In genomic region chr3:8767667-8768363, GRCh38 we compare ENCODE assay signal across 9 cellular contexts. TPM values are rescaled to one million over a fixed set of nuclear protein-coding genes. Genes with fewer than 3 reads are reported as not detected.
DNase-seq lines count a peak whose midpoint lies in the region; ATAC-seq, FAIRE-seq and TF ChIP-seq lines count a peak whose summit lies in the region.
"Had no signal": no experiment of that assay in that cellular context is flagged by ENCODE, and none has a peak within 500 bp of the region (broad histone marks: within the 10 kb centered on the region; RNA-seq: fewer than 3 reads in every experiment).

No MANE protein-coding gene starts in this region.

- ATAC-seq in GM21367 (IDR thresholded peaks at IDR 0.05; ENCODE audit: unreplicated experiment) (peak; percentile 38), K562 (no peak), lower lobe of right lung (peak; percentile 13 to 15)

- intact Hi-C loops in K562 (cut with micrococcal nuclease) = loop anchor here (5.0 kb wide), 3 partner anchors 106 to 299 kb away; partner anchors contain the start of gene RAD18
- intact Hi-C loops in lower lobe of right lung (cut with DNase I) = no loop called here

- H3K9ac ChIP-seq in HUES48 (ENCODE audit: low read depth, low read length) (no peak overlapping the region), K562 (ENCODE audit: insufficient read depth in 1 of 2, low read depth in 2 of 2, low read length in 2 of 2) (no peak overlapping the region)

- TF ChIP-seq POLR2A in K562 (conservative IDR thresholded peaks at IDR 0.05) (no peak), tibial nerve (IDR thresholded peaks at IDR 0.05) (no peak)

- H3K9me1 ChIP-seq in K562 (ENCODE audit: control insufficient read depth, insufficient read depth, low read length) = no peaks in the 10 kb centered on the region

- H2AFZ ChIP-seq in K562 (ENCODE audit: low read depth, low read length) = no peak overlapping the region

- peak; percentile 83 for DNase-seq in GM12865 (ENCODE audit: low read depth)
- DNase-seq in K562 (ENCODE audit: extremely low read depth in 1 of 4, low spot score in 3 of 4) = no peak
- no peak for DNase-seq in lower lobe of right lung
- no peak for DNase-seq in tibial nerve (ENCODE audit: low spot score in 2 of 2)
- DNase-seq in NCI-H1930 (lab: John Stamatoyannopoulos, UW) = no peak
- DNase-seq in NCI-H1436 (lab: John Stamatoyannopoulos, UW) = no peak

- H3K4me3 ChIP-seq in GM12865 (ENCODE audit: low read depth, low read length) = peak overlapping the region; percentile 61
- H3K4me3 ChIP-seq in HUES48 (ENCODE audit: low read depth, low read length) = peak overlapping the region; percentile 54
- no peak overlapping the region for H3K4me3 ChIP-seq in K562
- peak overlapping the region; percentile 17 for H3K4me3 ChIP-seq in lower lobe of right lung
- H3K4me3 ChIP-seq in tibial nerve = peak overlapping the region in 1 of 4 donors; percentile 25

- peaks cover 63% of the 10 kb centered on the region for H3K27me3 ChIP-seq in HUES48 (ENCODE audit: control insufficient read depth, insufficient read depth, low read length)
- H3K27me3 ChIP-seq in K562 (ENCODE audit: control insufficient read depth in 2 of 2, insufficient read depth in 2 of 2, low read length in 2 of 2) = peaks cover 8 to 23% of the 10 kb centered on the region in 2 experiments
- peaks cover 40% of the 10 kb centered on the region for H3K27me3 ChIP-seq in lower lobe of right lung (ENCODE audit: low read depth)
- peaks cover 0 to 54% of the 10 kb centered on the region in 2 donors for H3K27me3 ChIP-seq in tibial nerve

- no peak overlapping the region for H3K4me2 ChIP-seq in K562 (ENCODE audit: insufficient read depth, low read length)

- no peaks in the 10 kb centered on the region for H3K36me3 ChIP-seq in HUES48 (ENCODE audit: control insufficient read depth, insufficient read depth, low read length)
- no peaks in the 10 kb centered on the region for H3K36me3 ChIP-seq in K562 (ENCODE audit: control insufficient read depth, insufficient read depth, low read length)
- H3K36me3 ChIP-seq in lower lobe of right lung = no peaks in the 10 kb centered on the region
- H3K36me3 ChIP-seq in tibial nerve = no peaks in the 10 kb centered on the region

- POLR2A ChIA-PET in K562 (lab: Yijun Ruan, JAX) = no interaction called here

- H3K4me1 ChIP-seq in HUES48 (ENCODE audit: control insufficient read depth, insufficient read depth, low read length) (peaks cover 30% of the 10 kb centered on the region), K562 (replicated peaks in 1 of 2; ENCODE audit: control insufficient read depth in 2 of 2, insufficient read depth in 2 of 2, low read length in 2 of 2) (peaks cover 0 to 12% of the 10 kb centered on the region in 2 experiments; a peak in 2 of 5 replicates), lower lobe of right lung (peaks cover 26% of the 10 kb centered on the region), tibial nerve (peaks cover 0 to 29% (median 7%) of the 10 kb centered on the region in 4 donors)

- no TSS peak for BruUV-seq in K562 (replicated peaks; lab: Mats Ljungman, UMichigan)

- no peaks in the 10 kb centered on the region for H3K9me3 ChIP-seq in HUES48 (ENCODE audit: control insufficient read depth, insufficient read depth, low read length)
- H3K9me3 ChIP-seq in K562 (replicated peaks; ENCODE audit: control insufficient read depth, insufficient read depth, low read depth, low read length) = no peaks in the 10 kb centered on the region
- H3K9me3 ChIP-seq in lower lobe of right lung = no peaks in the 10 kb centered on the region
- H3K9me3 ChIP-seq in tibial nerve = no peaks in the 10 kb centered on the region

- in situ Hi-C loops in K562 (cut with MboI) = no loop called here

- no peak overlapping the region for H3K27ac ChIP-seq in HUES48 (ENCODE audit: low read depth, low read length)
- no peak overlapping the region for H3K27ac ChIP-seq in K562 (ENCODE audit: extremely low read depth, low read depth, low read length)
- no peak overlapping the region for H3K27ac ChIP-seq in lower lobe of right lung
- no peak overlapping the region for H3K27ac ChIP-seq in tibial nerve

- CTCF ChIA-PET in K562 (lab: Yijun Ruan, JAX; ENCODE audit: low intra/inter-chr PET ratio) = no interaction called here

- no peaks in the 10 kb centered on the region for H3K79me2 ChIP-seq in K562 (ENCODE audit: control insufficient read depth, insufficient read depth, low read length)

- TF ChIP-seq EP300 in K562 (IDR thresholded peaks at IDR 0.05; ENCODE audit: low read length) (no peak), tibial nerve (IDR thresholded peaks at IDR 0.05) (no peak)

- H4K20me1 ChIP-seq in K562 (replicated peaks; ENCODE audit: control insufficient read depth, insufficient read depth, low read length) = no peaks in the 10 kb centered on the region

- WGBS in K562 (ENCODE audit: insufficient coverage, low coverage, missing lambda C conversion rate) = 79% methylated on average over 44 of the region's 74 CpGs
- WGBS in tibial nerve, 2 donors = 9 to 15% methylated on average over 18 to 42 of the region's 74 CpGs

- no peak for TF ChIP-seq RAD21 in K562 (CRISPR knock-in tag; conservative IDR thresholded peaks at IDR 0.05 in 1 of 2, IDR thresholded peaks at IDR 0.05 in 1 of 2)

- TF ChIP-seq CTCF in GM12865 (IDR thresholded peaks at IDR 0.05; ENCODE audit: insufficient read depth, low read depth, low read length, missing control alignments) (peak; percentile 40), K562 (IDR thresholded peaks at IDR 0.05 in 2 of 3, conservative IDR thresholded peaks at IDR 0.05 in 1 of 3; ENCODE audit: insufficient read depth in 2 of 3, low read depth in 1 of 3, low read length in 3 of 3) (no peak), lower lobe of right lung (IDR thresholded peaks at IDR 0.05) (no peak), tibial nerve (IDR thresholded peaks at IDR 0.05) (no peak)

- FAIRE-seq in K562 (lab: Jason Lieb, UNC) = no peak

TF ChIP-seq in K562, 482 proteins besides CTCF, POLR2A, EP300 and RAD21 (continues in another document):
- 0 out of 2 replicates have a peak, but pooled peaks have one; percentile 21 for TF ChIP-seq ZBTB33 (CRISPR knock-in tag; IDR thresholded peaks at IDR 0.05)

RNA-seq across cellular contexts. Expression of gene OXTR, which starts 1.6 kb away (rescaled TPM):
- 1.3 and 1.4 TPM in 2 replicates for total RNA-seq in K562 (2011; cell fraction: chromatin; rRNA removed; ENCODE audit: low replicate concordance)
- 0.50 and 0.79 TPM in 2 replicates for total RNA-seq in K562 (2011; cell fraction: nucleolus; rRNA removed)
- 0.53 and 0.73 TPM in 2 replicates for total RNA-seq in K562 (2011; cell fraction: nucleoplasm; rRNA removed)
- 0.68 and 1.4 TPM in 2 replicates for total RNA-seq in K562 (2014; rRNA removed)
- total RNA-seq in K562 (2014; rRNA removed; fragmentation: Illumina TruSeq; extraction: Trizol) = 0.80 and 0.83 TPM in 2 replicates
- total RNA-seq in K562 (2015; rRNA removed; fragmentation: Illumina TruSeq; extraction: Trizol) = 1.1 and 1.4 TPM in 2 replicates
- 1.2 and 1.5 TPM in 2 replicates for total RNA-seq in K562 (2021)
- polyA plus RNA-seq in K562 (2011; rRNA removed) = 0.38 and 0.57 TPM in 2 replicates
- 0.24 and 0.42 TPM in 2 replicates for polyA plus RNA-seq in K562 (2011; cell fraction: cytosol; rRNA removed)
- 1.7 and 2.2 TPM in 2 replicates for polyA plus RNA-seq in K562 (2011; cell fraction: nucleus; rRNA removed)
- polyA plus RNA-seq in K562 (2012) = 0.71 and 0.78 TPM in 2 replicates
- 0.57 and 1.1 TPM in 2 replicates for polyA plus RNA-seq in K562 (2014; fragmentation: Illumina TruSeq; extraction: Trizol)
- under 1 TPM; 0.14 to 0.22 TPM for polyA plus RNA-seq in K562 (2014; fragmentation: Nextera tagmentation; extraction: Ambion mirVana)
- 1.0 and 1.3 TPM in 2 replicates for polyA plus RNA-seq in K562 (2014; rRNA removed)
- 0.28 and 0.48 TPM in 2 replicates for polyA minus RNA-seq in K562 (2011; rRNA and poly(A)+ RNA removed)
- 0.48 and 0.64 TPM in 2 replicates for polyA minus RNA-seq in K562 (2011; cell fraction: cytosol; rRNA and poly(A)+ RNA removed)
- polyA minus RNA-seq in K562 (2011; cell fraction: nucleus; rRNA and poly(A)+ RNA removed) = 1.3 and 1.4 TPM in 2 replicates
- 0.50 TPM for total RNA-seq in lower lobe of right lung
- 1 to 10 TPM in 2 of 4 donors, under 1 TPM in 2; 0.30 to 2.0 (median 1.2) TPM for total RNA-seq in tibial nerve

RNA-seq across cellular contexts. Expression of gene CAV3, which starts 34.2 kb away (rescaled TPM):
- not detected in 2 replicates for total RNA-seq in K562 (2011; cell fraction: chromatin; rRNA removed; ENCODE audit: low replicate concordance)
- not detected in 2 replicates for total RNA-seq in K562 (2011; cell fraction: nucleolus; rRNA removed)
- not detected in 2 replicates for total RNA-seq in K562 (2011; cell fraction: nucleoplasm; rRNA removed)
- total RNA-seq in K562 (2014; rRNA removed) = not detected in 2 replicates
- total RNA-seq in K562 (2014; rRNA removed; fragmentation: Illumina TruSeq; extraction: Trizol) = not detected in 2 replicates
- total RNA-seq in K562 (2015; rRNA removed; fragmentation: Illumina TruSeq; extraction: Trizol) = not detected in 2 replicates
- not detected in 2 replicates for total RNA-seq in K562 (2021)
- not detected in 2 replicates for polyA plus RNA-seq in K562 (2011; rRNA removed)
- polyA plus RNA-seq in K562 (2011; cell fraction: cytosol; rRNA removed) = not detected in 2 replicates
- polyA plus RNA-seq in K562 (2011; cell fraction: nucleus; rRNA removed) = not detected in 2 replicates
- not detected in 2 replicates for polyA plus RNA-seq in K562 (2012)
- polyA plus RNA-seq in K562 (2014; fragmentation: Illumina TruSeq; extraction: Trizol) = not detected in 2 replicates
- polyA plus RNA-seq in K562 (2014; fragmentation: Nextera tagmentation; extraction: Ambion mirVana) = not detected
- not detected in 2 replicates for polyA plus RNA-seq in K562 (2014; rRNA removed)
- polyA minus RNA-seq in K562 (2011; rRNA and poly(A)+ RNA removed) = not detected in 2 replicates
- not detected in 2 replicates for polyA minus RNA-seq in K562 (2011; cell fraction: cytosol; rRNA and poly(A)+ RNA removed)
- not detected in 2 replicates for polyA minus RNA-seq in K562 (2011; cell fraction: nucleus; rRNA and poly(A)+ RNA removed)
- not detected for total RNA-seq in lower lobe of right lung
- under 1 TPM in 1 of 4 donors, not detected in 3; 0.66 TPM for total RNA-seq in tibial nerve
- total RNA-seq: pulmonary artery endothelial cell had no signal
